In genomic region chr22:27100789-27101188, GRCh38 we compare ENCODE assay signal across 12 cellular contexts.
DNase-seq lines count a peak whose midpoint lies in the region; ATAC-seq and TF ChIP-seq lines count a peak whose summit lies in the region.
"Had no signal": no experiment of that assay in that cellular context is flagged by ENCODE, and none has a peak within 500 bp of the region (broad histone marks: within the 10 kb centered on the region; RNA-seq: fewer than 3 reads in every experiment).

No MANE protein-coding gene starts in this region.

- CTCF ChIA-PET in IMR-90 (lab: Yijun Ruan, JAX) = no interaction called here

- H3K9me1 ChIP-seq in IMR-90 (ENCODE audit: insufficient read depth, low read length) = no peaks in the 10 kb centered on the region

- no peak overlapping the region for H2BK5ac ChIP-seq in IMR-90 (ENCODE audit: low read depth, low read length, poor library complexity, severe bottlenecking)
- no peak overlapping the region for H2BK5ac ChIP-seq in mesendoderm (ENCODE audit: low read length)

- H4K5ac ChIP-seq in IMR-90 (ENCODE audit: low read depth, low read length) = no peak overlapping the region
- no peak overlapping the region for H4K5ac ChIP-seq in mesendoderm (ENCODE audit: low read length)

- TF ChIP-seq CTCF in IMR-90 (conservative IDR thresholded peaks at IDR 0.05; ENCODE audit: low read depth, low read length) = no peak
- TF ChIP-seq CTCF in body of pancreas (IDR thresholded peaks at IDR 0.05) = no peak
- TF ChIP-seq CTCF in tibial nerve (IDR thresholded peaks at IDR 0.05) = no peak

- no peaks in the 10 kb centered on the region; the same call in 1 of the 2 replicates for H4K20me1 ChIP-seq in IMR-90 (ENCODE audit: insufficient read depth, low read length)

- H3K27me3 ChIP-seq in IMR-90 (ENCODE audit: control insufficient read depth, insufficient read depth, low read length) (peaks cover 47% of the 10 kb centered on the region), body of pancreas (no peaks in the 10 kb centered on the region), mesendoderm (ENCODE audit: insufficient read depth, low read length, poor library complexity) (no peaks in the 10 kb centered on the region), tibial nerve (peaks cover 0 to 17% of the 10 kb centered on the region in 2 donors)

- H2AK5ac ChIP-seq in IMR-90 (ENCODE audit: low read depth, low read length) = peak overlapping the region; percentile 35; the same call in 1 of the 2 replicates
- H2AK5ac ChIP-seq in mesendoderm (ENCODE audit: low read length) = no peak overlapping the region

- POLR2A ChIA-PET in IMR-90 (lab: Charles Lee; ENCODE audit: unreplicated experiment) = no interaction called here

- H2BK15ac ChIP-seq in IMR-90 (ENCODE audit: low read depth, low read length) (0 out of 3 replicates have a peak overlapping the region, but pooled peaks have one; percentile 37), mesendoderm (replicated peaks; ENCODE audit: low read depth) (no peak overlapping the region)

- H3K18ac ChIP-seq in IMR-90 (ENCODE audit: low read depth, low read length) (no peak overlapping the region), mesendoderm (ENCODE audit: low read length) (no peak overlapping the region)

- H3K9me3 ChIP-seq in IMR-90 (ENCODE audit: control insufficient read depth, insufficient read depth, low read length) (no peaks in the 10 kb centered on the region), body of pancreas (no peaks in the 10 kb centered on the region), tibial nerve (no peaks in the 10 kb centered on the region)

- peak; percentile 78 for ATAC-seq in IMR-90 (ENCODE audit: low read depth)
- peak; percentile 42 for ATAC-seq in body of pancreas
- ATAC-seq in HG03342 (IDR thresholded peaks at IDR 0.05; ENCODE audit: unreplicated experiment) = no peak
- no peak for ATAC-seq in GM19452 (IDR thresholded peaks at IDR 0.05; ENCODE audit: unreplicated experiment)

- H3K4me1 ChIP-seq in IMR-90 (ENCODE audit: control insufficient read depth, insufficient read depth, low read length) = peaks cover 3% of the 10 kb centered on the region; the same call in 1 of the 2 replicates
- H3K4me1 ChIP-seq in body of pancreas = no peaks in the 10 kb centered on the region
- no peaks in the 10 kb centered on the region for H3K4me1 ChIP-seq in mesendoderm (ENCODE audit: control insufficient read depth, low read depth, low read length)
- H3K4me1 ChIP-seq in tibial nerve = peaks cover 0 to 1% (median 0%) of the 10 kb centered on the region in 4 donors

- in situ Hi-C loops in ACHN (cut with HindIII; ENCODE audit: low pct_ligation_motif_present, low pct_unique_long_range_greater_than_20kb, low sequenced_read_pairs) = no loop called here
- in situ Hi-C loops in IMR-90 (cut with MboI; ENCODE audit: low sequenced_read_pairs) = no loop called here

- H3K9ac ChIP-seq in IMR-90 (ENCODE audit: low read depth, low read length) = no peak overlapping the region
- H3K9ac ChIP-seq in mesendoderm (ENCODE audit: low read length) = no peak overlapping the region

- no peaks in the 10 kb centered on the region for H3K79me2 ChIP-seq in mesendoderm (ENCODE audit: control insufficient read depth, insufficient read depth, low read length)

- H2BK120ac ChIP-seq in IMR-90 (ENCODE audit: low read depth, low read length) (peak overlapping the region; percentile 12; the same call in 1 of the 2 replicates), mesendoderm (ENCODE audit: low read depth, low read length) (no peak overlapping the region)

- H3K79me1 ChIP-seq in IMR-90 (ENCODE audit: low read depth in 1 of 2, low read length in 2 of 2) (no peaks in the 10 kb centered on the region), mesendoderm (ENCODE audit: low read length) (no peaks in the 10 kb centered on the region)

- H3K36me3 ChIP-seq in IMR-90 (ENCODE audit: control insufficient read depth, insufficient read depth, low read length) = no peaks in the 10 kb centered on the region
- no peaks in the 10 kb centered on the region for H3K36me3 ChIP-seq in body of pancreas (replicated peaks in 1 of 2; ENCODE audit: insufficient read depth in 1 of 2, low read depth in 2 of 2)
- H3K36me3 ChIP-seq in mesendoderm (ENCODE audit: control insufficient read depth, insufficient read depth, low read length) = no peaks in the 10 kb centered on the region
- no peaks in the 10 kb centered on the region for H3K36me3 ChIP-seq in tibial nerve

- TF ChIP-seq RAD21 in IMR-90 (IDR thresholded peaks at IDR 0.05; ENCODE audit: low read length) = no peak; the same call in 1 of the 2 replicates

- dilution Hi-C loops in IMR-90 (cut with HindIII; ENCODE audit: low sequenced_read_pairs, unreplicated experiment) = no loop called here

- no TSS peak for BruUV-seq in IMR-90 (replicated peaks; lab: Mats Ljungman, UMichigan)

- H3K4me2 ChIP-seq in IMR-90 (ENCODE audit: low read depth, low read length) (peak overlapping the region; percentile 61), mesendoderm (ENCODE audit: low read length) (no peak overlapping the region)

- H3K23ac ChIP-seq in IMR-90 (ENCODE audit: low read depth, low read length) (no peak overlapping the region), mesendoderm (ENCODE audit: low read length) (no peak overlapping the region)

- H3K4me3 ChIP-seq in IMR-90 (ENCODE audit: insufficient read depth, low read depth, low read length) (no peak overlapping the region), body of pancreas (no peak overlapping the region), mesendoderm (ENCODE audit: low read length) (no peak overlapping the region), tibial nerve (no peak overlapping the region)

- no peak overlapping the region for H3K14ac ChIP-seq in IMR-90 (replicated peaks; ENCODE audit: low read depth, low read length)

- no peak overlapping the region for H3K56ac ChIP-seq in IMR-90 (ENCODE audit: extremely low read depth, insufficient read depth, low read length)
- peak overlapping the region; percentile 25 for H3K56ac ChIP-seq in mesendoderm (ENCODE audit: low read length)

- 6% methylated on average over 11 of the region's 18 CpGs; no CpG with 5 or more reads in 1 of the 2 experiments for WGBS in IMR-90 (ENCODE audit: extremely low coverage in 2 of 2, insufficient read length in 1 of 2), 2 experiments
- 3% methylated on average over 6 to 18 of the region's 18 CpGs for WGBS in body of pancreas, 2 donors
- WGBS in mesendoderm (ENCODE audit: extremely low coverage, insufficient coverage, low lambda C conversion rate) = no CpG with 5 or more reads among the region's 18 CpGs
- 3 to 5% methylated on average over 18 of the region's 18 CpGs for WGBS in tibial nerve, 2 donors

- no peak for TF ChIP-seq EP300 in tibial nerve (IDR thresholded peaks at IDR 0.05)

- H2AK9ac ChIP-seq in IMR-90 (replicated peaks; ENCODE audit: low read depth, low read length, poor library complexity) = no peak overlapping the region

- DNase-seq in ACHN = peak; percentile 84
- peak; percentile 45 for DNase-seq in IMR-90
- DNase-seq in body of pancreas = no peak
- peak; percentile 58 for DNase-seq in mesendoderm
- DNase-seq in tibial nerve (ENCODE audit: low spot score in 2 of 2) = no peak
- no peak for DNase-seq in stimulated activated CD4-positive, alpha-beta T cell treated with anti-CD3 and anti-CD28 coated beads, Interleukin-2, amount 100 ng/mL, for 48 hours
- DNase-seq: activated effector memory CD4-positive, alpha-beta T cell treated with anti-CD3 and anti-CD28 coated beads, Interleukin-2, amount 50 U/mL, for 16 hours; CD4-positive, CD25-positive, alpha-beta regulatory T cell; stimulated activated CD4-positive, alpha-beta T cell treated with anti-CD3 and anti-CD28 coated beads, Interleukin-4, amount 100 ng/mL, for 4 hours had no signal

- H3K4ac ChIP-seq in IMR-90 (ENCODE audit: low read depth, low read length) (peak overlapping the region; percentile 3; the same call in 1 of the 2 replicates), mesendoderm (ENCODE audit: low read depth, low read length) (no peak overlapping the region)

- H3K27ac ChIP-seq in IMR-90 (ENCODE audit: insufficient read depth, low read length) (no peak overlapping the region), body of pancreas (no peak overlapping the region), mesendoderm (ENCODE audit: low read depth, low read length) (no peak overlapping the region), tibial nerve (peak overlapping the region in 1 of 4 donors; percentile 33)
- H3K27ac ChIP-seq: HL-60 had no signal

- no peak overlapping the region for H4K91ac ChIP-seq in IMR-90 (ENCODE audit: insufficient read depth, low read depth, low read length)

- peak overlapping the region in 1 of 2 experiments; percentile 9; a peak in 1 of 4 replicates for H4K8ac ChIP-seq in IMR-90 (ENCODE audit: low read depth in 2 of 2, low read length in 2 of 2)
- no peak overlapping the region for H4K8ac ChIP-seq in mesendoderm (ENCODE audit: low read depth, low read length)

- no peak for TF ChIP-seq POLR2A in IMR-90 (IDR thresholded peaks at IDR 0.05; ENCODE audit: low read depth, low read length)
- TF ChIP-seq POLR2A in body of pancreas (IDR thresholded peaks at IDR 0.05) = no peak
- no peak for TF ChIP-seq POLR2A in tibial nerve (IDR thresholded peaks at IDR 0.05)

- H2AFZ ChIP-seq in IMR-90 (replicated peaks; ENCODE audit: low read length, poor library complexity) = peak overlapping the region; percentile 53

- H2BK20ac ChIP-seq in IMR-90 (ENCODE audit: low read depth, low read length) = no peak overlapping the region

- intact Hi-C loops in IMR-90 (cut with micrococcal nuclease) (no loop called here), body of pancreas (cut with DNase I) (no loop called here)

TF ChIP-seq in IMR-90, 13 proteins besides CTCF, POLR2A, EP300 and RAD21:
- no peak for TF ChIP-seq CHD1 (IDR thresholded peaks at IDR 0.05; ENCODE audit: low read depth, low read length)
- peak; percentile 63; the same call in 1 of the 2 replicates for TF ChIP-seq MAZ (IDR thresholded peaks at IDR 0.05; ENCODE audit: borderline replicate concordance, low read depth, low read length)

Comparison
In these comparisons a context has a peak if more than half of its experiments do, and no peak if none do; other contexts are left out.
1. DNase-seq: peak in ACHN (single experiment), IMR-90 (single experiment) and mesendoderm (single experiment); none in body of pancreas (0 of 4), tibial nerve (0 of 2) and stimulated activated CD4-positive, alpha-beta T cell treated with anti-CD3 and anti-CD28 coated beads, Interleukin-2, amount 100 ng/mL, for 48 hours (0 of 2).
2. ATAC-seq: peak in IMR-90 (single experiment) and body of pancreas (single experiment); none in HG03342 (single experiment) and GM19452 (single experiment).